Comparison of ENCODE assay signal across 15 cellular contexts in the genomic region with DNA sequence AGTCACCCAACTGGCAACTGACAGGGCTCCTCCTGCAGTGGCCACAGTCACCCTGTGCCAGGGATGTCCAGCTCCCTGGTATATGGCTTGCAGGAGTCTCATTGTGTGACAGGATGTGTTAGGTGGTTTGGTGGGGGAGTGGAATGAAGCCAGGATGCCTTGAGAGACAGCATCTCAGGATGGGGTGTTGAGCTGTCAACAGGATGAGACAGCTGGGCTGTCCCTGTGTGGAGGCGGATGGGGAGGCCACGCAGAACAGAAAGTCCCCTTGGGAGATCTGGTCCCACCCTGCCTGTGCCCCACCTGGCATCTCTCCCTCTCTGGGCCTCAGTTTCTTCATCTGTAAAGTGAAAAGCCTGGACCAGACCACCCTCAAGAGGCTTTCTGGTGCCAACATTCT. TPM values are rescaled to one million over a fixed set of nuclear protein-coding genes. Genes with fewer than 3 reads are reported as not detected.
DNase-seq lines count a peak whose midpoint lies in the region; ATAC-seq, FAIRE-seq and TF ChIP-seq lines count a peak whose summit lies in the region.
"Had no signal": no experiment of that assay in that cellular context is flagged by ENCODE, and none has a peak within 500 bp of the region (broad histone marks: within the 10 kb centered on the region; RNA-seq: fewer than 3 reads in every experiment).

No MANE protein-coding gene starts in this region.

- peak; percentile 3 for DNase-seq in left ventricle myocardium superior
- DNase-seq in left cardiac atrium = no peak
- peak; percentile 40 for DNase-seq in chondrocyte (ENCODE audit: low spot score)
- peak; percentile 31 for DNase-seq in posterior vena cava (ENCODE audit: low spot score)
- no peak for DNase-seq in GM19239 (ENCODE audit: insufficient read length, low spot score)
- no peak for DNase-seq in activated CD4-positive, alpha-beta memory T cell treated with anti-CD3 and anti-CD28 coated beads for 36 hours
- no peak for DNase-seq in NCI-H1436 treated with DMSO at 0.1 percent for 48 hours (lab: John Stamatoyannopoulos, UW)
- DNase-seq: Calu3; CD4-positive, alpha-beta T cell; DMS 273 treated with DMSO at 0.1 percent for 48 hours; H9 had no signal

- H3K27ac Mint-ChIP-seq in chondrocyte (ENCODE audit: unreplicated experiment) = no peak overlapping the region
- no peak overlapping the region for H3K27ac Mint-ChIP-seq in activated CD4-positive, alpha-beta memory T cell treated with anti-CD3 and anti-CD28 coated beads for 36 hours
- H3K27ac Mint-ChIP-seq: CD4-positive, alpha-beta T cell; GM23338; H9; IgD-negative memory B cell had no signal

- H3K4me3 Mint-ChIP-seq in chondrocyte (ENCODE audit: unreplicated experiment) = no peak overlapping the region
- no peak overlapping the region for H3K4me3 Mint-ChIP-seq in activated CD4-positive, alpha-beta memory T cell treated with anti-CD3 and anti-CD28 coated beads for 36 hours
- H3K4me3 Mint-ChIP-seq: CD4-positive, alpha-beta T cell; GM23338; H9 had no signal

- no peak for FAIRE-seq in GM19239 (lab: Jason Lieb, UNC)
- FAIRE-seq: A204.1 had no signal

- CTCF ChIA-PET in activated CD4-positive, alpha-beta memory T cell treated with anti-CD3 and anti-CD28 coated beads for 36 hours (lab: Charles Lee) = no interaction called here

- H3K27me3 Mint-ChIP-seq in chondrocyte (ENCODE audit: low read depth) = no peaks in the 10 kb centered on the region
- no peaks in the 10 kb centered on the region for H3K27me3 Mint-ChIP-seq in activated CD4-positive, alpha-beta memory T cell treated with anti-CD3 and anti-CD28 coated beads for 36 hours
- H3K27me3 Mint-ChIP-seq: IgD-negative memory B cell had no signal

- intact Hi-C loops in left ventricle myocardium superior (cut with micrococcal nuclease) = no loop called here
- intact Hi-C loops in left cardiac atrium (cut with DNase I) = no loop called here
- intact Hi-C loops in posterior vena cava (cut with DNase I) = no loop called here
- intact Hi-C loops in activated CD4-positive, alpha-beta memory T cell treated with anti-CD3 and anti-CD28 coated beads for 36 hours (cut with micrococcal nuclease) = no loop called here

- POLR2A ChIA-PET in activated CD4-positive, alpha-beta memory T cell treated with anti-CD3 and anti-CD28 coated beads for 36 hours (lab: Charles Lee) = no interaction called here

- no peaks in the 10 kb centered on the region for H3K36me3 Mint-ChIP-seq in chondrocyte (ENCODE audit: low read depth)
- H3K36me3 Mint-ChIP-seq in activated CD4-positive, alpha-beta memory T cell treated with anti-CD3 and anti-CD28 coated beads for 36 hours = no peaks in the 10 kb centered on the region

- H3K9me3 Mint-ChIP-seq in chondrocyte (ENCODE audit: low read depth) = no peaks in the 10 kb centered on the region
- no peaks in the 10 kb centered on the region for H3K9me3 Mint-ChIP-seq in activated CD4-positive, alpha-beta memory T cell treated with anti-CD3 and anti-CD28 coated beads for 36 hours
- H3K9me3 Mint-ChIP-seq: CD4-positive, alpha-beta T cell; H9 had no signal

- peaks cover 10% of the 10 kb centered on the region for H3K4me1 Mint-ChIP-seq in chondrocyte (ENCODE audit: low read depth)
- H3K4me1 Mint-ChIP-seq in activated CD4-positive, alpha-beta memory T cell treated with anti-CD3 and anti-CD28 coated beads for 36 hours (ENCODE audit: low read depth) = no peaks in the 10 kb centered on the region
- H3K4me1 Mint-ChIP-seq: GM23338, H9 had no signal

- TF ChIP-seq CTCF in chondrocyte (IDR thresholded peaks at IDR 0.05) = no peak

- ATAC-seq in left ventricle myocardium superior (no peak), left cardiac atrium (no peak), GM21515 (IDR thresholded peaks at IDR 0.05; ENCODE audit: unreplicated experiment) (no peak)
- ATAC-seq: GM23338 had no signal

RNA-seq across cellular contexts. Expression of gene ZNF469, which starts 9.5 kb away (rescaled TPM):
- 1.0 TPM for total RNA-seq in left ventricle myocardium superior
- 1 to 10 TPM in 1 of 2 donors, under 1 TPM in 1; 0.65 to 1.7 TPM for total RNA-seq in left cardiac atrium
- 19.0 to 62.8 TPM (median 60.5 TPM) in 3 replicates for total RNA-seq in chondrocyte
- total RNA-seq in posterior vena cava = 1 to 10 TPM; 2.9 to 6.2 TPM
- under 1 TPM; 0.24 to 0.31 TPM for total RNA-seq in activated CD4-positive, alpha-beta memory T cell treated with anti-CD3 and anti-CD28 coated beads for 36 hours

Comparison
In these comparisons a context has a peak if more than half of its experiments do, and no peak if none do; other contexts are left out.
1. DNase-seq: peak in left ventricle myocardium superior (single experiment), chondrocyte (single experiment) and posterior vena cava (single experiment); none in left cardiac atrium (single experiment), GM19239 (single experiment), activated CD4-positive, alpha-beta memory T cell treated with anti-CD3 and anti-CD28 coated beads for 36 hours (single experiment) and NCI-H1436 treated with DMSO at 0.1 percent for 48 hours (single experiment).